In the genomic region with DNA sequence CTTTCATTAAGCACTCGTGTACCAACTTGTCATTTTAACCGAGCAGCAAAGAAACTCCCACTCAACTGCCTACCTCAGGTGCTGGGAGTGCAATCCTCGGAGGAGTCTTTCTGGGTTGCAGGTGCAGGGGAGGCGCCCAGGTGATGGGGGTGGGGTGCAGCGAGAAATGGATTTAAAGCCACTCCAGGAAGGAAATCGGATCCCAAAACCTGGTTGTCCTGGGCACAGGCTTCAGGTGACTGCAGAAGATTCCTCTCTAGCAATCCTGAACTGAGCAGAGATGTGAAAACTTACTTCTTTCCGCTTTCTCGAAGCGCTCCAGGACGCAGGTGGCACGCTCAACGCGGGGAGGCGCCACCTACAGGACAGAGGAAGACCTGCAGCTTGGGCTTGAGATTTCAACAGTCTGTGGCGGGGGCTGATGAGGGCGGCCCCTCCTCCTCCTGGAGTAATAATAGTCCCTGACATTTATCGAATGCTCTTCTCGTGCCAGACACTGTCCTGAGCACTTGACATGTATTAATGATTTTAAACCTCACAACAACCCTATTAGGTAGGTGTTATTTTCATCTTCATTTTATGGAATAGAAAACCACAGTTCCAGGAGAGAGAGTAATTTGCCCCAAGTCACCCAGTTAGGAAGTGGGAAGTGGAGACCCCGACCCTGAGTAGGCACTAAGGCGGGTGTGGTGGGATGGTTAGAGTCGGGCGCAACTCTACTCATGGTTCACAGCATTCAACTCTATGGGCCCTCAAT, we compare ENCODE assay signal across 8 cellular contexts. TPM values are rescaled to one million over a fixed set of nuclear protein-coding genes. Genes with fewer than 3 reads are reported as not detected.
A peak's percentile ranks its signal among the peaks of the same experiment; 100 is the strongest.
DNase-seq lines count a peak whose midpoint lies in the region; ATAC-seq and TF ChIP-seq lines count a peak whose summit lies in the region.

No MANE protein-coding gene starts in this region.

- TF ChIP-seq CTCF in DND-41 (IDR thresholded peaks at IDR 0.05; ENCODE audit: borderline replicate concordance, extremely low read depth, low read length, poor library complexity, severe bottlenecking) (peak; percentile 80), mucosa of descending colon (IDR thresholded peaks at IDR 0.05) (peak; percentile 97)

- no peaks in the 10 kb centered on the region for H3K36me3 Mint-ChIP-seq in activated CD4-positive, alpha-beta memory T cell treated with anti-CD3 and anti-CD28 coated beads for 36 hours
- peaks cover 4% of the 10 kb centered on the region for H3K36me3 Mint-ChIP-seq in effector memory CD8-positive, alpha-beta T cell (ENCODE audit: insufficient read depth)

- H3K27ac Mint-ChIP-seq in activated CD4-positive, alpha-beta memory T cell treated with anti-CD3 and anti-CD28 coated beads for 36 hours, result peak overlapping the region; percentile 38
- peak overlapping the region in 1 of 2 donors; percentile 45 for H3K27ac Mint-ChIP-seq in effector memory CD8-positive, alpha-beta T cell

- DNase-seq in DND-41 (peak; percentile 30), NCI-H748 treated with DMSO at 0.1 percent for 48 hours (lab: John Stamatoyannopoulos, UW) (peak; percentile 40), mucosa of descending colon (peak; percentile 63 to 65 (median 63))
- DNase-seq in activated CD4-positive, alpha-beta memory T cell treated with anti-CD3 and anti-CD28 coated beads for 36 hours, result peak; percentile 84
- DNase-seq in effector memory CD8-positive, alpha-beta T cell, result peak; percentile 78 to 79 (median 78)
- peak; percentile 55 to 61 for DNase-seq in stimulated activated CD8-positive, alpha-beta memory T cell treated with anti-CD3 and anti-CD28 coated beads, Interleukin-7, amount 100 ng/mL, for 1 hour (ENCODE audit: low read depth in 2 of 2)

- peaks cover 15% of the 10 kb centered on the region; the same call in 1 of the 2 replicates for H4K20me1 ChIP-seq in DND-41 (ENCODE audit: insufficient read depth, low read length)

- H2AFZ ChIP-seq in DND-41 (ENCODE audit: low read depth, low read length), result no peak overlapping the region

- H3K27ac ChIP-seq in DND-41 (ENCODE audit: low read length), result no peak overlapping the region

- no peaks in the 10 kb centered on the region for H3K79me2 ChIP-seq in DND-41 (ENCODE audit: insufficient read depth, low read length)

- H3K4me1 ChIP-seq in DND-41 (ENCODE audit: insufficient read depth, low read length), result peaks cover 21% of the 10 kb centered on the region
- H3K4me1 ChIP-seq in mucosa of descending colon (ENCODE audit: low read depth), result peaks cover 15% of the 10 kb centered on the region

- ATAC-seq in DND-41 (ENCODE audit: insufficient read depth, low read depth), result peak; percentile 29; the same call in 1 of the 3 replicates
- ATAC-seq in HG02981 (IDR thresholded peaks at IDR 0.05; ENCODE audit: unreplicated experiment), result peak; percentile 58
- ATAC-seq in effector memory CD8-positive, alpha-beta T cell (replicated peaks), result peak; percentile 79
- peak; percentile 93 for ATAC-seq in mucosa of descending colon
- ATAC-seq in HG02798 (IDR thresholded peaks at IDR 0.05; ENCODE audit: poor library complexity, unreplicated experiment), result no peak

- no peaks in the 10 kb centered on the region for H3K9me3 Mint-ChIP-seq in activated CD4-positive, alpha-beta memory T cell treated with anti-CD3 and anti-CD28 coated beads for 36 hours
- no peaks in the 10 kb centered on the region for H3K9me3 Mint-ChIP-seq in effector memory CD8-positive, alpha-beta T cell

- no peak overlapping the region for H3K4me2 ChIP-seq in DND-41 (ENCODE audit: insufficient read depth, low read length)

- H3K36me3 ChIP-seq in DND-41 (ENCODE audit: insufficient read depth, low read length) (no peaks in the 10 kb centered on the region), mucosa of descending colon (ENCODE audit: low read depth) (no peaks in the 10 kb centered on the region)

- H3K27me3 Mint-ChIP-seq in activated CD4-positive, alpha-beta memory T cell treated with anti-CD3 and anti-CD28 coated beads for 36 hours, result no peaks in the 10 kb centered on the region
- no peaks in the 10 kb centered on the region for H3K27me3 Mint-ChIP-seq in effector memory CD8-positive, alpha-beta T cell

- H3K4me3 Mint-ChIP-seq in activated CD4-positive, alpha-beta memory T cell treated with anti-CD3 and anti-CD28 coated beads for 36 hours, result peak overlapping the region; percentile 54
- H3K4me3 Mint-ChIP-seq in effector memory CD8-positive, alpha-beta T cell, result peak overlapping the region; percentile 62 to 66

- CTCF ChIA-PET in activated CD4-positive, alpha-beta memory T cell treated with anti-CD3 and anti-CD28 coated beads for 36 hours (lab: Charles Lee), result interaction anchor here (0.5 to 6.1 kb wide), 33 partner anchors 8 to 155 kb away, joined by 3 to 58 read pairs (median 4); a partner anchor contains a TSS

- no peak overlapping the region for H3K9ac ChIP-seq in DND-41 (ENCODE audit: low read depth, low read length)

- H3K27me3 ChIP-seq in DND-41 (ENCODE audit: insufficient read depth, low read length, poor library complexity), result peaks cover 28% of the 10 kb centered on the region

- peaks cover 60% of the 10 kb centered on the region for H3K4me1 Mint-ChIP-seq in activated CD4-positive, alpha-beta memory T cell treated with anti-CD3 and anti-CD28 coated beads for 36 hours (ENCODE audit: low read depth)
- peaks cover 42 to 47% of the 10 kb centered on the region in 2 donors for H3K4me1 Mint-ChIP-seq in effector memory CD8-positive, alpha-beta T cell (ENCODE audit: low read depth in 2 of 2)

- no peaks in the 10 kb centered on the region for H3K9me3 ChIP-seq in DND-41 (ENCODE audit: insufficient read depth, low read length, severe bottlenecking)
- H3K9me3 ChIP-seq in mucosa of descending colon, result no peaks in the 10 kb centered on the region

- H3K4me3 ChIP-seq in DND-41 (ENCODE audit: low read depth in 1 of 2, low read length in 2 of 2) (no peak overlapping the region), mucosa of descending colon (no peak overlapping the region)

- intact Hi-C loops in activated CD4-positive, alpha-beta memory T cell treated with anti-CD3 and anti-CD28 coated beads for 36 hours (cut with micrococcal nuclease), result loop anchor here (1.0 to 5.0 kb wide), 6 partner anchors 13 to 120 kb away; no protein-coding TSS in a partner anchor
- intact Hi-C loops in mucosa of descending colon (cut with DNase I, micrococcal nuclease), result no loop called here

- POLR2A ChIA-PET in activated CD4-positive, alpha-beta memory T cell treated with anti-CD3 and anti-CD28 coated beads for 36 hours (lab: Charles Lee), result interaction anchor here (1.2 kb wide), 1 partner anchor 13 kb away, joined by 3 read pairs; no protein-coding TSS in a partner anchor

RNA-seq across cellular contexts. Expression of a gene that starts 27.2 kb away (rescaled TPM):
- 10 to 100 TPM; 71.7 to 77.6 TPM for total RNA-seq in activated CD4-positive, alpha-beta memory T cell treated with anti-CD3 and anti-CD28 coated beads for 36 hours
- total RNA-seq in mucosa of descending colon, result 1 to 10 TPM; 2.2 to 3.2 (median 2.4) TPM

Comparison
In these comparisons a context has a peak if more than half of its experiments do, and no peak if none do; other contexts are left out.
1. DNase-seq: peak in every context shown above with its lines; median percentile 84 in activated CD4-positive, alpha-beta memory T cell treated with anti-CD3 and anti-CD28 coated beads for 36 hours; 78 in effector memory CD8-positive, alpha-beta T cell; 63 in mucosa of descending colon; 58 in stimulated activated CD8-positive, alpha-beta memory T cell treated with anti-CD3 and anti-CD28 coated beads, Interleukin-7, amount 100 ng/mL, for 1 hour; 40 in NCI-H748 treated with DMSO at 0.1 percent for 48 hours; 30 in DND-41.
2. RNA of a gene that starts 27.2 kb away (total RNA-seq): 71.7 to 77.6 TPM in activated CD4-positive, alpha-beta memory T cell treated with anti-CD3 and anti-CD28 coated beads for 36 hours; 2.2 to 3.2 TPM in mucosa of descending colon; every median in the first group is over 10 times any median in the second.